ENCODE assay signal across 19 cellular contexts in the genomic region with DNA sequence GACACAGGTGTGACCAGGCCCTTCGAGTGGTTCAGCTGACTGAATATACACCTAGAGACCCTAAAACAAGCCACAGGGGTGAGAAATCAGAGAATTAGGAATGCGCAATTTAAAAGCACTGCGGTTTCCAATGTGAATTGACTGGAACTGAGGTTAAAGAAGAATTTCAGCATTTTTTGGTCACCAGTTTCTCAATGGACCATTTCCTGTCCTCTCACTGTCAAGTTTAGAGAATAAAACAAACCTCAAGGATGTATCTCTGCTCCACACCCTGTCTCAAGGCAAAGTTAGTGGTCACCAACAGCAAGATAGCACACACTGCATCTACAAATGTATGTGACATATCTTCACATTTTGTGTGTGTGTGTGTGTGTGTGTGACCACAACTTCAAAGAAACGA.
DNase-seq lines count a peak whose midpoint lies in the region; ATAC-seq, FAIRE-seq and TF ChIP-seq lines count a peak whose summit lies in the region.
"Had no signal": no experiment of that assay in that cellular context is flagged by ENCODE, and none has a peak within 500 bp of the region (broad histone marks: within the 10 kb centered on the region; RNA-seq: fewer than 3 reads in every experiment).

No MANE protein-coding gene starts in this region.

- peak; percentile 7 for FAIRE-seq in A549 (lab: Jason Lieb, UNC)
- FAIRE-seq: frontal cortex had no signal

- intact Hi-C loops in esophagus muscularis mucosa (cut with DNase I) = no loop called here
- intact Hi-C loops in CD8-positive, alpha-beta T cell (cut with DNase I, micrococcal nuclease) = no loop called here

- POLR2A ChIA-PET in A549 (lab: Yijun Ruan, JAX) = no interaction called here
- POLR2A ChIA-PET in CD8-positive, alpha-beta T cell (lab: Charles Lee) = no interaction called here

- H2AFZ ChIP-seq in GM23338 = no peak overlapping the region

- WGBS in A549 (ENCODE audit: missing lambda C conversion rate) = 70% methylated on average over 4 of the region's 4 CpGs
- 80% methylated on average over 4 of the region's 4 CpGs for WGBS in esophagus muscularis mucosa

- H3K79me2 ChIP-seq in GM23338 (replicated peaks; ENCODE audit: insufficient read depth) = no peaks in the 10 kb centered on the region

- no peak overlapping the region for H3K4me3 Mint-ChIP-seq in GM23338
- no peak overlapping the region for H3K4me3 Mint-ChIP-seq in CD8-positive, alpha-beta T cell
- H3K4me3 Mint-ChIP-seq: nephron progenitor cell had no signal

- no peaks in the 10 kb centered on the region; the same call in 2 of the 3 replicates for H3K36me3 Mint-ChIP-seq in GM23338 (ENCODE audit: low read depth)
- no peaks in the 10 kb centered on the region for H3K36me3 Mint-ChIP-seq in CD8-positive, alpha-beta T cell
- H3K36me3 Mint-ChIP-seq: T-cell had no signal

- no peak overlapping the region for H3K9ac ChIP-seq in NT2/D1 (ENCODE audit: insufficient read length, low read depth)

- H3K27ac ChIP-seq in A549 (no peak overlapping the region), GM23338 (ENCODE audit: low read depth) (peak overlapping the region; percentile 9; the same call in 1 of the 2 replicates), esophagus muscularis mucosa (replicated peaks in 1 of 4) (no peak overlapping the region)
- H3K27ac ChIP-seq in CD8-positive, alpha-beta T cell (ENCODE audit: low read depth, low read length) = no peak overlapping the region
- H3K27ac ChIP-seq: tibial artery, VCaP had no signal

- H4K20me1 ChIP-seq in GM23338 (replicated peaks; ENCODE audit: insufficient read depth) = no peaks in the 10 kb centered on the region

- peaks cover 5% of the 10 kb centered on the region; the same call in 1 of the 2 replicates for H3K9me2 ChIP-seq in GM23338 (ENCODE audit: insufficient read depth)

- H3K4me1 ChIP-seq in A549 = 0 out of 3 replicates have a peak, but pooled peaks cover 5% of the 10 kb centered on the region
- peaks cover 34% of the 10 kb centered on the region for H3K4me1 ChIP-seq in GM23338 (ENCODE audit: insufficient read depth)
- peaks cover 6% of the 10 kb centered on the region for H3K4me1 ChIP-seq in NT2/D1 (ENCODE audit: insufficient read depth, insufficient read length)
- H3K4me1 ChIP-seq in esophagus muscularis mucosa = peaks cover 0 to 5% (median 2%) of the 10 kb centered on the region in 4 donors
- H3K4me1 ChIP-seq in CD8-positive, alpha-beta T cell (ENCODE audit: insufficient read depth, low read length) = peaks cover 16% of the 10 kb centered on the region

- H3K27ac Mint-ChIP-seq in GM23338 = no peak overlapping the region
- H3K27ac Mint-ChIP-seq in CD8-positive, alpha-beta T cell = no peak overlapping the region
- H3K27ac Mint-ChIP-seq: nephron progenitor cell had no signal

- DNase-seq in A549 (ENCODE audit: low read depth in 1 of 2, low spot score in 1 of 2) = no peak
- peak; percentile 50 for DNase-seq in GM23338 (ENCODE audit: low spot score)
- peak; percentile 46 for DNase-seq in NT2/D1 (ENCODE audit: low read depth, low spot score)
- DNase-seq in iPS DF 19.7 (ENCODE audit: low read depth, low spot score) = peak; percentile 25
- no peak for DNase-seq in stimulated activated CD4-positive, alpha-beta T cell treated with anti-CD3 and anti-CD28 coated beads, Interleukin-1b, Interleukin-23, amount 100 ng/mL, for 48 hours
- no peak for DNase-seq in esophagus muscularis mucosa (ENCODE audit: extremely low spot score)
- DNase-seq in CD8-positive, alpha-beta T cell = no peak
- DNase-seq: activated CD8-positive, alpha-beta memory T cell treated with anti-CD3 and anti-CD28 coated beads for 24 hours; COR-L47; NCI-H2029; NCI-H526 treated with DMSO at 0.1 percent for 48 hours; nephron progenitor cell; RPMI8226; T-cell; tibial artery had no signal

- no peak overlapping the region for H3K4me2 ChIP-seq in A549
- peak overlapping the region; percentile 31 for H3K4me2 ChIP-seq in GM23338

- TF ChIP-seq CTCF in A549 (IDR thresholded peaks at IDR 0.05) (no peak), GM23338 (conservative IDR thresholded peaks at IDR 0.05; ENCODE audit: low read depth in 2 of 2) (no peak), esophagus muscularis mucosa (IDR thresholded peaks at IDR 0.05) (no peak)
- TF ChIP-seq CTCF in CD8-positive, alpha-beta T cell (IDR thresholded peaks at IDR 0.05) = no peak

- TF ChIP-seq EP300 in A549 (IDR thresholded peaks at IDR 0.05) (no peak), esophagus muscularis mucosa (IDR thresholded peaks at IDR 0.05) (no peak)

- H3K4me3 ChIP-seq in A549 (no peak overlapping the region), GM23338 (0 out of 2 replicates have a peak overlapping the region, but pooled peaks have one; percentile 9), NT2/D1 (ENCODE audit: insufficient read length, low read depth) (no peak overlapping the region), esophagus muscularis mucosa (no peak overlapping the region)
- H3K4me3 ChIP-seq in CD8-positive, alpha-beta T cell (ENCODE audit: low read depth, low read length) = no peak overlapping the region
- H3K4me3 ChIP-seq: lung, tibial artery had no signal

- TF ChIP-seq POLR2A in A549 (IDR thresholded peaks at IDR 0.05; ENCODE audit: low read length) (no peak), esophagus muscularis mucosa (IDR thresholded peaks at IDR 0.05; ENCODE audit: low read depth) (no peak)

- peaks cover 15% of the 10 kb centered on the region for H3K27me3 Mint-ChIP-seq in GM23338 (ENCODE audit: insufficient read depth, low read depth, poor library complexity)
- H3K27me3 Mint-ChIP-seq in CD8-positive, alpha-beta T cell (ENCODE audit: low read depth) = peaks cover 4% of the 10 kb centered on the region
- H3K27me3 Mint-ChIP-seq: T-cell had no signal

- H3K36me3 ChIP-seq in GM23338 (ENCODE audit: insufficient read depth) = no peaks in the 10 kb centered on the region
- H3K36me3 ChIP-seq in NT2/D1 (ENCODE audit: insufficient read depth, insufficient read length, low read length) = no peaks in the 10 kb centered on the region
- no peaks in the 10 kb centered on the region for H3K36me3 ChIP-seq in esophagus muscularis mucosa
- no peaks in the 10 kb centered on the region for H3K36me3 ChIP-seq in CD8-positive, alpha-beta T cell (ENCODE audit: insufficient read depth, low read length)
- H3K36me3 ChIP-seq: tibial artery had no signal

- H3K9me3 Mint-ChIP-seq in GM23338 = no peaks in the 10 kb centered on the region
- no peaks in the 10 kb centered on the region for H3K9me3 Mint-ChIP-seq in CD8-positive, alpha-beta T cell

- H3K9me3 ChIP-seq in A549 (no peaks in the 10 kb centered on the region), NT2/D1 (ENCODE audit: insufficient read depth, low read length) (no peaks in the 10 kb centered on the region; the same call in 1 of the 2 replicates), esophagus muscularis mucosa (no peaks in the 10 kb centered on the region)
- H3K9me3 ChIP-seq in CD8-positive, alpha-beta T cell (ENCODE audit: low read length) = no peaks in the 10 kb centered on the region
- H3K9me3 ChIP-seq: tibial artery had no signal

- CTCF ChIA-PET in A549 (lab: Yijun Ruan, JAX) = no interaction called here
- CTCF ChIA-PET in CD8-positive, alpha-beta T cell (lab: Charles Lee) = no interaction called here

- no peaks in the 10 kb centered on the region for H3F3A ChIP-seq in GM23338 (replicated peaks; ENCODE audit: low read depth)

- no peak for TF ChIP-seq RAD21 in A549 (conservative IDR thresholded peaks at IDR 0.05 in 1 of 2, IDR thresholded peaks at IDR 0.05 in 1 of 2)

- ATAC-seq in A549 (no peak), GM23338 (peak; percentile 12; the same call in 1 of the 3 replicates), GM19463 (IDR thresholded peaks at IDR 0.05; ENCODE audit: unreplicated experiment) (no peak)
- no peak for ATAC-seq in CD8-positive, alpha-beta T cell
- ATAC-seq: T-cell had no signal

- H3K27me3 ChIP-seq in GM23338 (ENCODE audit: insufficient read depth) (peaks cover 4% of the 10 kb centered on the region; the same call in 1 of the 2 replicates), NT2/D1 (ENCODE audit: insufficient read depth, insufficient read length) (no peaks in the 10 kb centered on the region), esophagus muscularis mucosa (no peaks in the 10 kb centered on the region)
- no peaks in the 10 kb centered on the region for H3K27me3 ChIP-seq in CD8-positive, alpha-beta T cell (ENCODE audit: insufficient read depth, low read length)
- H3K27me3 ChIP-seq: tibial artery had no signal

- peaks cover 41% of the 10 kb centered on the region for H3K4me1 Mint-ChIP-seq in GM23338
- peaks cover 21% of the 10 kb centered on the region for H3K4me1 Mint-ChIP-seq in CD8-positive, alpha-beta T cell (ENCODE audit: low read depth)

TF ChIP-seq in A549, 52 proteins besides CTCF, POLR2A, EP300 and RAD21 (continues in another document):
- no peak for TF ChIP-seq USF2 (IDR thresholded peaks at IDR 0.05)
- TF ChIP-seq, protein P1, sequence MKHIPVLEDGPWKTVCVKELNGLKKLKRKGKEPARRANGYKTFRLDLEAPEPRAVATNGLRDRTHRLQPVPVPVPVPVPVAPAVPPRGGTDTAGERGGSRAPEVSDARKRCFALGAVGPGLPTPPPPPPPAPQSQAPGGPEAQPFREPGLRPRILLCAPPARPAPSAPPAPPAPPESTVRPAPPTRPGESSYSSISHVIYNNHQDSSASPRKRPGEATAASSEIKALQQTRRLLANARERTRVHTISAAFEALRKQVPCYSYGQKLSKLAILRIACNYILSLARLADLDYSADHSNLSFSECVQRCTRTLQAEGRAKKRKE (CRISPR knock-in tag; IDR thresholded peaks at IDR 0.05; ENCODE audit: low read depth) = no peak

TF ChIP-seq in GM23338, 12 proteins besides CTCF, POLR2A, EP300 and RAD21 (continues in another document):
- TF ChIP-seq, protein P2, sequence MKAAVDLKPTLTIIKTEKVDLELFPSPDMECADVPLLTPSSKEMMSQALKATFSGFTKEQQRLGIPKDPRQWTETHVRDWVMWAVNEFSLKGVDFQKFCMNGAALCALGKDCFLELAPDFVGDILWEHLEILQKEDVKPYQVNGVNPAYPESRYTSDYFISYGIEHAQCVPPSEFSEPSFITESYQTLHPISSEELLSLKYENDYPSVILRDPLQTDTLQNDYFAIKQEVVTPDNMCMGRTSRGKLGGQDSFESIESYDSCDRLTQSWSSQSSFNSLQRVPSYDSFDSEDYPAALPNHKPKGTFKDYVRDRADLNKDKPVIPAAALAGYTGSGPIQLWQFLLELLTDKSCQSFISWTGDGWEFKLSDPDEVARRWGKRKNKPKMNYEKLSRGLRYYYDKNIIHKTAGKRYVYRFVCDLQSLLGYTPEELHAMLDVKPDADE (IDR thresholded peaks at IDR 0.05) = peak; percentile 26; the same call in 1 of the 2 replicates
- no peak for TF ChIP-seq JUNB (IDR thresholded peaks at IDR 0.05; ENCODE audit: unreplicated experiment)
- TF ChIP-seq EZH2 (IDR thresholded peaks at IDR 0.05; ENCODE audit: low read depth, unreplicated experiment) = no peak
- TF ChIP-seq CREB1 (CRISPR knock-in tag; IDR thresholded peaks at IDR 0.05; ENCODE audit: low read depth) = no peak

Comparison
In these comparisons a context has a peak if more than half of its experiments do, and no peak if none do; other contexts are left out.
1. DNase-seq: peak in GM23338 (single experiment), NT2/D1 (single experiment) and iPS DF 19.7 (single experiment); none in A549 (0 of 2), stimulated activated CD4-positive, alpha-beta T cell treated with anti-CD3 and anti-CD28 coated beads, Interleukin-1b, Interleukin-23, amount 100 ng/mL, for 48 hours (single experiment), esophagus muscularis mucosa (single experiment) and CD8-positive, alpha-beta T cell (0 of 7).